In genomic region chr20:46683068-46683477, GRCh38 we compare ENCODE assay signal across 1 cellular context.
A peak's percentile ranks its signal among the peaks of the same experiment; 100 is the strongest.
TF ChIP-seq lines count a peak whose summit lies in the region.

No MANE protein-coding gene starts in this region.

TF ChIP-seq in K562, 482 proteins besides CTCF, POLR2A, EP300 and RAD21 (continued from another document and continues in another):
- TF ChIP-seq ZNF655 (CRISPR knock-in tag; IDR thresholded peaks at IDR 0.05) (no peak), MAFK (IDR thresholded peaks at IDR 0.05; ENCODE audit: low read length) (no peak), TAF15 (IDR thresholded peaks at IDR 0.05; ENCODE audit: low read depth, low read length) (no peak), CBX5 (IDR thresholded peaks at IDR 0.05; ENCODE audit: borderline replicate concordance, low read depth) (no peak), TEAD4 (IDR thresholded peaks at IDR 0.05; ENCODE audit: low read length) (peak; percentile 61), TEAD4 (CRISPR knock-in tag; IDR thresholded peaks at IDR 0.05; ENCODE audit: borderline replicate concordance) (no peak), HDAC1 (IDR thresholded peaks at IDR 0.05) (0 out of 4 replicates have a peak, but pooled peaks of 1 of the 2 experiments have one; percentile 24), FOXJ3 (CRISPR knock-in tag; IDR thresholded peaks at IDR 0.05) (no peak), MEF2A (IDR thresholded peaks at IDR 0.05; ENCODE audit: control insufficient read depth, low read depth, low read length) (no peak), ZNF197 (CRISPR knock-in tag; IDR thresholded peaks at IDR 0.05; ENCODE audit: low read depth) (no peak), L3MBTL2 (IDR thresholded peaks at IDR 0.05) (peak; percentile 58; the same call in 1 of the 2 replicates), CTCFL (IDR thresholded peaks at IDR 0.05; ENCODE audit: borderline replicate concordance, insufficient read depth, low read depth, low read length, poor library complexity, severe bottlenecking) (no peak), ZNF133 (CRISPR knock-in tag; IDR thresholded peaks at IDR 0.05) (no peak), TCF3 (CRISPR knock-in tag; IDR thresholded peaks at IDR 0.05) (peak; percentile 65), ATF7 (IDR thresholded peaks at IDR 0.05) (0 out of 2 replicates have a peak, but pooled peaks have one; percentile 9), CBX1 (IDR thresholded peaks at IDR 0.05; ENCODE audit: low read depth) (no peak), HES1 (IDR thresholded peaks at IDR 0.05; ENCODE audit: low read depth) (no peak), SIX5 (IDR thresholded peaks at IDR 0.05; ENCODE audit: borderline replicate concordance in 1 of 2, insufficient read depth in 1 of 2, low read depth in 1 of 2, low read length in 2 of 2) (no peak), SIN3A (IDR thresholded peaks at IDR 0.05; ENCODE audit: borderline replicate concordance in 2 of 2, control insufficient read depth in 1 of 2, low read depth in 2 of 2, low read length in 2 of 2) (no peak; a peak in 1 of 4 replicates), MITF (IDR thresholded peaks at IDR 0.05) (no peak), HNRNPLL (IDR thresholded peaks at IDR 0.05; ENCODE audit: low read depth, low read length, poor library complexity, severe bottlenecking) (no peak), CHAMP1 (IDR thresholded peaks at IDR 0.05) (no peak), PRMT5 (CRISPR knock-in tag; IDR thresholded peaks at IDR 0.05) (no peak), TFAP4 (CRISPR knock-in tag; IDR thresholded peaks at IDR 0.05; ENCODE audit: borderline replicate concordance) (no peak), SP2 (IDR thresholded peaks at IDR 0.05; ENCODE audit: extremely low read depth, low read depth, low read length, poor library complexity, severe bottlenecking) (no peak), TSHZ1 (CRISPR knock-in tag; IDR thresholded peaks at IDR 0.05) (no peak), NR2C2 (CRISPR knock-in tag; IDR thresholded peaks at IDR 0.05) (no peak), NR2C2 (tag; IDR thresholded peaks at IDR 0.05) (no peak), CBFA2T3 (IDR thresholded peaks at IDR 0.05) (peak; percentile 73), SMARCA4 (IDR thresholded peaks at IDR 0.05) (peak; percentile 61), KDM1A (IDR thresholded peaks at IDR 0.05) (peak; percentile 30 to 42; a peak in 1 of 4 replicates), DNMT1 (IDR thresholded peaks at IDR 0.05) (no peak), MTA2 (IDR thresholded peaks at IDR 0.05; ENCODE audit: low read depth) (peak; percentile 57), ZNF239 (CRISPR knock-in tag; IDR thresholded peaks at IDR 0.05) (no peak), XRCC5 (IDR thresholded peaks at IDR 0.05; ENCODE audit: low read depth, low read length) (0 out of 2 replicates have a peak, but pooled peaks have one; percentile 20), MED1 (CRISPR knock-in tag; IDR thresholded peaks at IDR 0.05; ENCODE audit: borderline replicate concordance) (no peak), PREB (CRISPR knock-in tag; IDR thresholded peaks at IDR 0.05) (no peak), HCFC1 (IDR thresholded peaks at IDR 0.05; ENCODE audit: low read depth, low read length) (no peak)
- TF ChIP-seq, protein P1, sequence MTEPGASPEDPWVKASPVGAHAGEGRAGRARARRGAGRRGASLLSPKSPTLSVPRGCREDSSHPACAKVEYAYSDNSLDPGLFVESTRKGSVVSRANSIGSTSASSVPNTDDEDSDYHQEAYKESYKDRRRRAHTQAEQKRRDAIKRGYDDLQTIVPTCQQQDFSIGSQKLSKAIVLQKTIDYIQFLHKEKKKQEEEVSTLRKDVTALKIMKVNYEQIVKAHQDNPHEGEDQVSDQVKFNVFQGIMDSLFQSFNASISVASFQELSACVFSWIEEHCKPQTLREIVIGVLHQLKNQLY (CRISPR knock-in tag; conservative IDR thresholded peaks at IDR 0.05): no peak
- TF ChIP-seq, protein P2, sequence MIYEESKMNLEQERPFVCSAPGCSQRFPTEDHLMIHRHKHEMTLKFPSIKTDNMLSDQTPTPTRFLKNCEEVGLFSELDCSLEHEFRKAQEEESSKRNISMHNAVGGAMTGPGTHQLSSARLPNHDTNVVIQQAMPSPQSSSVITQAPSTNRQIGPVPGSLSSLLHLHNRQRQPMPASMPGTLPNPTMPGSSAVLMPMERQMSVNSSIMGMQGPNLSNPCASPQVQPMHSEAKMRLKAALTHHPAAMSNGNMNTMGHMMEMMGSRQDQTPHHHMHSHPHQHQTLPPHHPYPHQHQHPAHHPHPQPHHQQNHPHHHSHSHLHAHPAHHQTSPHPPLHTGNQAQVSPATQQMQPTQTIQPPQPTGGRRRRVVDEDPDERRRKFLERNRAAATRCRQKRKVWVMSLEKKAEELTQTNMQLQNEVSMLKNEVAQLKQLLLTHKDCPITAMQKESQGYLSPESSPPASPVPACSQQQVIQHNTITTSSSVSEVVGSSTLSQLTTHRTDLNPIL (CRISPR knock-in tag; IDR thresholded peaks at IDR 0.05): no peak
- TF ChIP-seq, protein P3, sequence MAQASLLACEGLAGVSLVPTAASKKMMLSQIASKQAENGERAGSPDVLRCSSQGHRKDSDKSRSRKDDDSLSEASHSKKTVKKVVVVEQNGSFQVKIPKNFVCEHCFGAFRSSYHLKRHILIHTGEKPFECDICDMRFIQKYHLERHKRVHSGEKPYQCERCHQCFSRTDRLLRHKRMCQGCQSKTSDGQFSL (CRISPR knock-in tag; IDR thresholded peaks at IDR 0.05): no peak
- TF ChIP-seq, protein P3 (tag; IDR thresholded peaks at IDR 0.05): no peak
- TF ChIP-seq, protein P4, sequence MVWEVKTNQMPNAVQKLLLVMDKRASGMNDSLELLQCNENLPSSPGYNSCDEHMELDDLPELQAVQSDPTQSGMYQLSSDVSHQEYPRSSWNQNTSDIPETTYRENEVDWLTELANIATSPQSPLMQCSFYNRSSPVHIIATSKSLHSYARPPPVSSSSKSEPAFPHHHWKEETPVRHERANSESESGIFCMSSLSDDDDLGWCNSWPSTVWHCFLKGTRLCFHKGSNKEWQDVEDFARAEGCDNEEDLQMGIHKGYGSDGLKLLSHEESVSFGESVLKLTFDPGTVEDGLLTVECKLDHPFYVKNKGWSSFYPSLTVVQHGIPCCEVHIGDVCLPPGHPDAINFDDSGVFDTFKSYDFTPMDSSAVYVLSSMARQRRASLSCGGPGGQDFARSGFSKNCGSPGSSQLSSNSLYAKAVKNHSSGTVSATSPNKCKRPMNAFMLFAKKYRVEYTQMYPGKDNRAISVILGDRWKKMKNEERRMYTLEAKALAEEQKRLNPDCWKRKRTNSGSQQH (CRISPR knock-in tag; IDR thresholded peaks at IDR 0.05): no peak
- TF ChIP-seq, protein P5, sequence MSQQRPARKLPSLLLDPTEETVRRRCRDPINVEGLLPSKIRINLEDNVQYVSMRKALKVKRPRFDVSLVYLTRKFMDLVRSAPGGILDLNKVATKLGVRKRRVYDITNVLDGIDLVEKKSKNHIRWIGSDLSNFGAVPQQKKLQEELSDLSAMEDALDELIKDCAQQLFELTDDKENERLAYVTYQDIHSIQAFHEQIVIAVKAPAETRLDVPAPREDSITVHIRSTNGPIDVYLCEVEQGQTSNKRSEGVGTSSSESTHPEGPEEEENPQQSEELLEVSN (IDR thresholded peaks at IDR 0.05; ENCODE audit: borderline replicate concordance in 1 of 2, extremely low read depth in 1 of 2, insufficient read depth in 1 of 2, insufficient read length in 1 of 2, low read depth in 1 of 2, low read length in 1 of 2, poor library complexity in 1 of 2, severe bottlenecking in 1 of 2): peak in 1 of 2 experiments; percentile 76
